ENCODE assay signal across 20 cellular contexts in the genomic region with DNA sequence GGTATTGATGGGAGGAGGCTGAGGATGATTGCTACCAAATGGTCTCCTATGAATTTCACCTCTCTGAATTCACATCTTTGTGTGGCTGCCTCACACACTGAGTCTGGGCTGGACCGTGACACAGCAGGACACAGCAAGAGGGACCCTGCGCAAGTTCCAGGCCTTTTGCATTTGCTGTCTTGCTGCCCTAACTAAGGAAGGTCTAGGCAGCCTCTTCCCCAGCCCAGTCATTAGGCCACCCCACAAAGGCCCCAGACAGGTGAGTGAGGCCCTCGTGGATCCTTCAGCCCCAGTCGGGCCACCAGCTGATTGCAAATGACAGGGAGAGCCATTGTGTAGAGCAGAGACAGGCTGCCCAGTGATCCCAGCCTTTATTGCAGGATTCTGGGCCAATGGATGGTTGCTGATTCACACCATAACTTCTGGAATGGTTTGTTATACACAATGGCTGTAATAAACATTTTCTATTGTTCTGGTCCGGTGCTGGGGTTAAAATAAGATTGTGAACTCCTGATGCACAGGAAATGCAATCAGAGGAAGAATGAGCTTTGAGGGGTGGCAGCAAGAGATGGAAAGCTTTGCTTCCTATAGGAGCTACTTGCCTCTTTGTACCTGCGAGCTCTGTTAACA. TPM values are rescaled to one million over a fixed set of nuclear protein-coding genes. Genes with fewer than 3 reads are reported as not detected.
"Had no signal": no experiment of that assay in that cellular context is flagged by ENCODE, and none has a peak within 500 bp of the region (broad histone marks: within the 10 kb centered on the region; RNA-seq: fewer than 3 reads in every experiment).

No MANE protein-coding gene starts in this region.

- H3K4me3 Mint-ChIP-seq: effector memory CD8-positive, alpha-beta T cell; mesothelial cell of epicardium; natural killer cell treated with Interleukin-12 subunit alpha and Interleukin-12 subunit beta and Interleukin-15 and Interleukin-18, amount 100 ng/mL, for 72 hours; neural progenitor cell; stimulated activated memory B cell treated with anti-CD40 and anti-IgM and Interleukin-4, amounts not matched to agents 10 μg/mL and 1 μg/mL and 100 μg/mL, for 72 hours; stimulated activated naive CD8-positive, alpha-beta T cell treated with anti-CD3 and anti-CD28 coated beads, Interleukin-15, Interleukin-2, amounts not matched to agents 100 ng/mL and 50 ng/mL, for 24 hours had no signal

- H3K36me3 Mint-ChIP-seq: mesothelial cell of epicardium; natural killer cell treated with Interleukin-12 subunit alpha and Interleukin-12 subunit beta and Interleukin-15 and Interleukin-18, amount 100 ng/mL, for 72 hours; neural progenitor cell; stimulated activated memory B cell treated with anti-CD40 and anti-IgM and Interleukin-4, amounts not matched to agents 10 μg/mL and 1 μg/mL and 100 μg/mL, for 72 hours had no signal

- H3K4me3 ChIP-seq: neural progenitor cell, pancreas, prostate gland, right lobe of liver, spleen, tibial artery, upper lobe of left lung, uterus had no signal

- DNase-seq: effector memory CD8-positive, alpha-beta T cell; erythroblast; foreskin melanocyte; hippocampal formation; nucleus accumbens; pancreas; right lobe of liver; spleen; stimulated activated CD4-positive, alpha-beta T cell treated with anti-CD3 and anti-CD28 coated beads, Interleukin-15, amount 100 ng/mL, for 24 hours; stimulated activated CD4-positive, alpha-beta T cell treated with anti-CD3 and anti-CD28 coated beads, Interleukin-1b, Interleukin-23, amount 100 ng/mL, for 48 hours; stimulated activated CD4-positive, alpha-beta T cell treated with anti-CD3 and anti-CD28 coated beads, Interleukin-4, amount 100 ng/mL, for 24 hours; tibial artery; upper lobe of left lung; uterus had no signal

- H3K9me3 Mint-ChIP-seq: effector memory CD8-positive, alpha-beta T cell; natural killer cell treated with Interleukin-12 subunit alpha and Interleukin-12 subunit beta and Interleukin-15 and Interleukin-18, amount 100 ng/mL, for 72 hours; stimulated activated naive CD8-positive, alpha-beta T cell treated with anti-CD3 and anti-CD28 coated beads, Interleukin-15, Interleukin-2, amounts not matched to agents 100 ng/mL and 50 ng/mL, for 24 hours had no signal

- H3K4me1 Mint-ChIP-seq: mesothelial cell of epicardium; stimulated activated memory B cell treated with anti-CD40 and anti-IgM and Interleukin-4, amounts not matched to agents 10 μg/mL and 1 μg/mL and 100 μg/mL, for 72 hours had no signal

- H3K27me3 Mint-ChIP-seq: stimulated activated memory B cell treated with anti-CD40 and anti-IgM and Interleukin-4, amounts not matched to agents 10 μg/mL and 1 μg/mL and 100 μg/mL, for 72 hours; stimulated activated naive CD8-positive, alpha-beta T cell treated with anti-CD3 and anti-CD28 coated beads, Interleukin-15, Interleukin-2, amounts not matched to agents 100 ng/mL and 50 ng/mL, for 24 hours had no signal

- ATAC-seq: effector memory CD8-positive, alpha-beta T cell; natural killer cell treated with Interleukin-12 subunit alpha and Interleukin-12 subunit beta and Interleukin-15 and Interleukin-18, amount 100 ng/mL, for 72 hours; pancreas; stimulated activated memory B cell treated with anti-CD40 and anti-IgM and Interleukin-4, amounts not matched to agents 10 μg/mL and 1 μg/mL and 100 μg/mL, for 72 hours had no signal

- H3K27ac Mint-ChIP-seq: effector memory CD8-positive, alpha-beta T cell; mesothelial cell of epicardium; natural killer cell treated with Interleukin-12 subunit alpha and Interleukin-12 subunit beta and Interleukin-15 and Interleukin-18, amount 100 ng/mL, for 72 hours; neural progenitor cell; stimulated activated memory B cell treated with anti-CD40 and anti-IgM and Interleukin-4, amounts not matched to agents 10 μg/mL and 1 μg/mL and 100 μg/mL, for 72 hours; stimulated activated naive CD8-positive, alpha-beta T cell treated with anti-CD3 and anti-CD28 coated beads, Interleukin-15, Interleukin-2, amounts not matched to agents 100 ng/mL and 50 ng/mL, for 24 hours had no signal

RNA-seq across cellular contexts. Expression of a gene that starts 28.5 kb away (rescaled TPM):
- total RNA-seq: natural killer cell treated with Interleukin-12 subunit alpha and Interleukin-12 subunit beta and Interleukin-15 and Interleukin-18, amount 100 ng/mL, for 72 hours had no signal
